ENCODE assay signal across 8 cellular contexts in the genomic region with DNA sequence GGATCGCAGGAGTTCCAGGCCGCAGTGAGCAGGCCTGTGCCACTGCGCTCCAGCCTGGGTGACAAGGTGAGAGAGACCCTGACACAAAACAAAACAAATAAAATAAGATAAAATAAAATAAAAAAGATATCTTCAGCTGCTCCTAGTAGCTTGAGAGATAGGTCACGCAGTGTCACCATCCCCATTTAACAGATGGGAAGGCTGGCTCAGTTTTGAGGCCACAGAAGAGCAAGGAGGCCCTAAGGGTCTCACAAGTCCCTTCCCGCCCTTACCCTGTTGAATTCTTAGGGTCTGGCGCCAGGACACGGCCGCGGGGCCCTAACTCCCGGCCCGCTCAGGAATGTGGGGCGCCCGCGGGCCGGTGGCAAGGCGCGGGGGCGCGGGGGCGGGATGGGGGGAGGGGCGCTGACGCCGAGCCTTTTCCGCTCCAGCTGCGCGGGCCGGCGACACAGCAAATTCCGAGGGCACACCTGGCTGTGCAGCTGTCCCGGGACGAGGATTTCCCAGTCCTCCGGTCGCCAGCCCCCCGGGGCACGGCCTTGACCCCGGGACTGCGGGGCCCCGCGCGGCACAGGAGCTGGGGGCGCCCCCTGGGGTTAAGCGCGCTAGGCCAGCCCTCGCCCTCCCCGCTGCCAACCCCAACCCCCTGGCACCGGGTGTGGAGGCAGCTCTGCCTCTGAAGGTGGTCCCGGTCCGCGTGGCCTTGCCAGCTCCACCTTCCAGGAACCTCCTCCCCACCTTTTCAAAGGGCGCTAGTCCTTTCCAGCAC. TPM values are rescaled to one million over a fixed set of nuclear protein-coding genes. Genes with fewer than 3 reads are reported as not detected.
A peak's percentile ranks its signal among the peaks of the same experiment; 100 is the strongest.
DNase-seq lines count a peak whose midpoint lies in the region; ATAC-seq and TF ChIP-seq lines count a peak whose summit lies in the region.

No MANE protein-coding gene starts in this region.

- H3K4me1 ChIP-seq in foreskin keratinocyte (no peaks in the 10 kb centered on the region), skeletal muscle satellite cell (ENCODE audit: control insufficient read depth, insufficient read depth, low read length) (no peaks in the 10 kb centered on the region)

- no peak for DNase-seq in GM12865 (ENCODE audit: low read depth)
- DNase-seq in activated CD8-positive, alpha-beta memory T cell treated with anti-CD3 and anti-CD28 coated beads, Interleukin-2, amount 50 U/mL, for 48 hours, result peak; percentile 66
- no peak for DNase-seq in foreskin keratinocyte
- DNase-seq in NCI-H146 treated with DMSO at 0.1 percent for 48 hours (lab: John Stamatoyannopoulos, UW; ENCODE audit: unreplicated experiment), result no peak
- no peak for DNase-seq in Ammon's horn (ENCODE audit: low spot score)
- no peak for DNase-seq in cortex of kidney (lab: John Stamatoyannopoulos, UW)

- H3K27me3 ChIP-seq in foreskin keratinocyte, result no peaks in the 10 kb centered on the region
- peaks cover 14% of the 10 kb centered on the region for H3K27me3 ChIP-seq in skeletal muscle satellite cell (ENCODE audit: control insufficient read depth, insufficient read depth, low read length)

- peak overlapping the region; percentile 46 for H3K4me3 ChIP-seq in GM12865 (ENCODE audit: low read depth, low read length)
- peak overlapping the region; percentile 56 for H3K4me3 ChIP-seq in skeletal muscle satellite cell (ENCODE audit: low read length)

- peak overlapping the region; percentile 75 for H3K4me2 ChIP-seq in skeletal muscle satellite cell (ENCODE audit: low read length)

- no peak overlapping the region for H3K27ac ChIP-seq in foreskin keratinocyte

- no peak for ATAC-seq in foreskin keratinocyte
- no peak for ATAC-seq in GM21447 (IDR thresholded peaks at IDR 0.05; ENCODE audit: unreplicated experiment)

- no peaks in the 10 kb centered on the region for H3K9me3 ChIP-seq in skeletal muscle satellite cell (replicated peaks; ENCODE audit: low read length)

- TF ChIP-seq CTCF in GM12865 (IDR thresholded peaks at IDR 0.05; ENCODE audit: insufficient read depth, low read depth, low read length, missing control alignments) (peak; percentile 4), foreskin keratinocyte (conservative IDR thresholded peaks at IDR 0.05) (peak; percentile 17)

- no peaks in the 10 kb centered on the region for H3K36me3 ChIP-seq in skeletal muscle satellite cell (ENCODE audit: insufficient read depth, low read length)

- H3K9ac ChIP-seq in skeletal muscle satellite cell (ENCODE audit: low read depth, low read length), result no peak overlapping the region

RNA-seq across cellular contexts. Expression of gene R3HDML, which starts 10.3 kb away (rescaled TPM):
- not detected in 2 replicates for total RNA-seq in foreskin keratinocyte
- polyA plus RNA-seq in foreskin keratinocyte, result not detected in 2 replicates
- total RNA-seq in skeletal muscle satellite cell (2012; rRNA removed), result not detected in 2 replicates

RNA-seq across cellular contexts. Expression of gene FITM2, which starts 15.6 kb away (rescaled TPM):
- 3.4 and 3.6 TPM in 2 replicates for total RNA-seq in foreskin keratinocyte
- 2.0 and 2.3 TPM in 2 replicates for polyA plus RNA-seq in foreskin keratinocyte
- total RNA-seq in skeletal muscle satellite cell (2012; rRNA removed), result 9.6 and 10.7 TPM in 2 replicates

RNA-seq across cellular contexts. Expression of gene HNF4A, which starts 28.9 kb away (rescaled TPM):
- not detected in 2 replicates for total RNA-seq in foreskin keratinocyte
- polyA plus RNA-seq in foreskin keratinocyte, result not detected in 2 replicates
- not detected in 2 replicates for total RNA-seq in skeletal muscle satellite cell (2012; rRNA removed)
